In the genomic region with DNA sequence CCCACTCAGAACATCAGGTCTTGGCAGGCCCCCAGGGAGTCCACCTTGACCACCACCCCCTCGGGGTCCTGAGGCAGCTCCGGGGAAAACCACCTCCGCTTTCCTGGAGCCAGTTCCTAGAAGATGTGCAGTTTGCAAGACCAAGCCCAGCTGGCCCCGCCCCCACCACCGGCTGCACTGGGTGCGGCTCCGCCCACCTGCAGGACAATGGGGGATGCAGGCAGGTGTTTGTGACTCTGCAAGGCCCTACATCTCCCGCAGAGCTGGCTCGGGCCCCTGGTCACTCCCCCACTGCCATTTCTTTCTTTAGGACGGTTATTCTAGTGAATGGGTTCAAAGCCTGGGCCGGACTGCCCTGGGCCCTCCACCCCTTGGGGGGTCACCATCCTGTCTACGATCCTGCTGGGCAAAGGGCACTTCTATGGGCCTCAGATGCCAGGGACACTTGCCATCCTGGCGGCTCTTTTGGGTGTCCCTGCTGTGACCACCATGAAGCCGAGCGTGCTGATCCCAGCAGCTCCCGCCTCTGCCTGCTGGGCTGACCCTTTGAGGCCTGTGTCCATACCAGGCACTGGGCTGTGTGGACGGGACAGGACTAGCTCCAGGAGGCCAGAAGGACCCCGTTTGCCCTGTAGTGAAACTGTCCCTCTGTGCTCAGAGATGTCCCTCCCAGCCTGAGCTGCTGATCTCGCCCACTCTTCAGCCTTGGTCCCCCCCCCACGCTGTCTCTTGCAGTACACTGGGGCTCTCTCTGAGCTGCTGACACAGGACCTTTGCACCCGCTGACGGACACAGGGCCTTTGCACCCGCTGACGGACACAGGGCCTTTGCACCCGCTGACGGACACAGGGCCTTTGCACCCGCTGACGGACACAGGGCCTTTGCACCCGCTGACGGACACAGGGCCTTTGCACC, we compare ENCODE assay signal across 15 cellular contexts. TPM values are rescaled to one million over a fixed set of nuclear protein-coding genes. Genes with fewer than 3 reads are reported as not detected.
DNase-seq lines count a peak whose midpoint lies in the region; TF ChIP-seq lines count a peak whose summit lies in the region.
"Had no signal": no experiment of that assay in that cellular context is flagged by ENCODE, and none has a peak within 500 bp of the region (broad histone marks: within the 10 kb centered on the region; RNA-seq: fewer than 3 reads in every experiment).

No MANE protein-coding gene starts in this region.

- H3K4me1 ChIP-seq in OCI-LY7 (ENCODE audit: insufficient read depth, low read length, poor library complexity, severe bottlenecking) = peaks cover 18% of the 10 kb centered on the region
- peaks cover 30% of the 10 kb centered on the region for H3K4me1 ChIP-seq in neural progenitor cell
- peaks cover 8% of the 10 kb centered on the region for H3K4me1 ChIP-seq in osteoblast (ENCODE audit: insufficient read depth, low read length)

- H3K36me3 ChIP-seq in OCI-LY7 (ENCODE audit: insufficient read depth, low read length) = no peaks in the 10 kb centered on the region
- no peaks in the 10 kb centered on the region for H3K36me3 ChIP-seq in neural progenitor cell
- no peaks in the 10 kb centered on the region for H3K36me3 ChIP-seq in osteoblast (ENCODE audit: insufficient read depth, low read length)

- H3K9me3 ChIP-seq in OCI-LY7 (ENCODE audit: low read length) = no peaks in the 10 kb centered on the region
- H3K9me3 ChIP-seq in neural progenitor cell (ENCODE audit: low read depth) = no peaks in the 10 kb centered on the region
- no peaks in the 10 kb centered on the region for H3K9me3 ChIP-seq in osteoblast (ENCODE audit: low read depth, low read length)
- H3K9me3 ChIP-seq: SK-N-SH had no signal

- H3K4me2 ChIP-seq in OCI-LY7 (ENCODE audit: low read length) = no peak overlapping the region
- peak overlapping the region; percentile 28 for H3K4me2 ChIP-seq in neural progenitor cell
- H3K4me2 ChIP-seq in osteoblast (ENCODE audit: insufficient read depth, low read length) = no peak overlapping the region
- H3K4me2 ChIP-seq: SK-N-SH had no signal

- BruUV-seq in OCI-LY7 (replicated peaks; lab: Mats Ljungman, UMichigan) = no TSS peak

- intact Hi-C loops in OCI-LY7 (cut with micrococcal nuclease; ENCODE audit: unreplicated experiment) = no loop called here

- H3K9ac ChIP-seq in neural progenitor cell = no peak overlapping the region
- H3K9ac ChIP-seq: SK-N-SH had no signal

- no peaks in the 10 kb centered on the region for H3K9me3 Mint-ChIP-seq in neural progenitor cell
- H3K9me3 Mint-ChIP-seq: CD8-positive, alpha-beta T cell; memory B cell; stimulated activated naive CD8-positive, alpha-beta T cell treated with anti-CD3 and anti-CD28 coated beads, Interleukin-15, Interleukin-2, amounts not matched to agents 100 ng/mL and 50 ng/mL, for 24 hours had no signal

- TF ChIP-seq CTCF in OCI-LY7 (conservative IDR thresholded peaks at IDR 0.05; ENCODE audit: low read length) = no peak
- no peak for TF ChIP-seq CTCF in neural progenitor cell (IDR thresholded peaks at IDR 0.05)
- no peak for TF ChIP-seq CTCF in foreskin fibroblast (IDR thresholded peaks at IDR 0.05; ENCODE audit: low read depth, low read length)
- TF ChIP-seq CTCF in osteoblast (IDR thresholded peaks at IDR 0.05; ENCODE audit: extremely low read depth, low read depth, low read length) = no peak

- H3K79me2 ChIP-seq in OCI-LY7 (ENCODE audit: insufficient read depth, low read depth, low read length) = no peaks in the 10 kb centered on the region
- H3K79me2 ChIP-seq in neural progenitor cell (ENCODE audit: low read depth) = no peaks in the 10 kb centered on the region
- H3K79me2 ChIP-seq in osteoblast (ENCODE audit: insufficient read depth, low read length) = no peaks in the 10 kb centered on the region

- H4K20me1 ChIP-seq in OCI-LY7 (ENCODE audit: insufficient read depth, low read length) (no peaks in the 10 kb centered on the region), neural progenitor cell (ENCODE audit: low read depth) (peaks cover 2% of the 10 kb centered on the region), osteoblast (ENCODE audit: insufficient read depth, low read length) (no peaks in the 10 kb centered on the region)

- no peak overlapping the region for H3K4me3 Mint-ChIP-seq in neural progenitor cell
- H3K4me3 Mint-ChIP-seq: CD8-positive, alpha-beta T cell; memory B cell; stimulated activated naive CD8-positive, alpha-beta T cell treated with anti-CD3 and anti-CD28 coated beads, Interleukin-15, Interleukin-2, amounts not matched to agents 100 ng/mL and 50 ng/mL, for 24 hours had no signal

- H3K27ac Mint-ChIP-seq in neural progenitor cell = no peak overlapping the region
- H3K27ac Mint-ChIP-seq: CD8-positive, alpha-beta T cell; memory B cell; stimulated activated naive CD8-positive, alpha-beta T cell treated with anti-CD3 and anti-CD28 coated beads, Interleukin-15, Interleukin-2, amounts not matched to agents 100 ng/mL and 50 ng/mL, for 24 hours had no signal

- no peaks in the 10 kb centered on the region for H3K36me3 Mint-ChIP-seq in neural progenitor cell
- H3K36me3 Mint-ChIP-seq: brain; CD8-positive, alpha-beta T cell; memory B cell had no signal

- H2AFZ ChIP-seq in OCI-LY7 (ENCODE audit: low read length) = no peak overlapping the region
- H2AFZ ChIP-seq in neural progenitor cell (replicated peaks) = no peak overlapping the region
- H2AFZ ChIP-seq in osteoblast (ENCODE audit: low read length) = no peak overlapping the region

- H3K9me2 ChIP-seq in OCI-LY7 (ENCODE audit: insufficient read depth, low read length) = no peaks in the 10 kb centered on the region
- H3K9me2 ChIP-seq: SK-N-SH had no signal

- CTCF ChIA-PET in OCI-LY7 (lab: Charles Lee; ENCODE audit: unreplicated experiment) = interaction anchor here (0.5 kb wide), 1 partner anchor 39 kb away, joined by 3 read pairs; no protein-coding TSS in a partner anchor

- H3K4me1 Mint-ChIP-seq in neural progenitor cell = peaks cover 25% of the 10 kb centered on the region

- no peak overlapping the region for H3K4me3 ChIP-seq in OCI-LY7 (ENCODE audit: low read depth, low read length, poor library complexity, severe bottlenecking)
- H3K4me3 ChIP-seq in neural progenitor cell = no peak overlapping the region
- no peak overlapping the region for H3K4me3 ChIP-seq in foreskin fibroblast (ENCODE audit: low read depth in 1 of 2, low read length in 2 of 2)
- H3K4me3 ChIP-seq in osteoblast (ENCODE audit: insufficient read depth, low read length) = no peak overlapping the region

- DNase-seq in NCI-H2081 (lab: John Stamatoyannopoulos, UW) (peak; percentile 76 to 79), NCI-H2081 treated with DMSO at 0.1 percent for 48 hours (lab: John Stamatoyannopoulos, UW) (no peak), NCI-H187 treated with DMSO at 0.1 percent for 48 hours (lab: John Stamatoyannopoulos, UW) (peak; percentile 2), OCI-LY7 (ENCODE audit: low spot score) (peak; percentile 48), neural progenitor cell (ENCODE audit: low spot score) (peak; percentile 72), cerebellum (ENCODE audit: low spot score) (no peak), foreskin fibroblast (no peak), osteoblast (ENCODE audit: insufficient read length, low spot score, missing footprints) (no peak)
- DNase-seq: activated naive CD4-positive, alpha-beta T cell treated with Interleukin-2 at 50 U/mL for 16 hours; CD8-positive, alpha-beta T cell; effector CD4-positive, alpha-beta T cell; SK-N-SH had no signal

- H3K27ac ChIP-seq in OCI-LY7 (ENCODE audit: low read depth, low read length, poor library complexity, severe bottlenecking) (no peak overlapping the region), neural progenitor cell (no peak overlapping the region), osteoblast (ENCODE audit: low read depth, low read length) (no peak overlapping the region)

- H3K27me3 Mint-ChIP-seq in neural progenitor cell (ENCODE audit: insufficient read depth, low read depth) = peaks cover 15% of the 10 kb centered on the region

- POLR2A ChIA-PET in OCI-LY7 (lab: Charles Lee) = no interaction called here

- peaks cover 26% of the 10 kb centered on the region for H3F3A ChIP-seq in neural progenitor cell (ENCODE audit: low read depth)

- H3K27me3 ChIP-seq in neural progenitor cell = peaks cover 23% of the 10 kb centered on the region
- H3K27me3 ChIP-seq in osteoblast (ENCODE audit: insufficient read depth, low read length) = peaks cover 18% of the 10 kb centered on the region

RNA-seq across cellular contexts. Expression of gene NACC2, which starts 5.9 kb away (rescaled TPM):
- total RNA-seq in OCI-LY7 (2014; rRNA removed; shearing (Covaris generic)) = 0.21 and 0.38 TPM in 2 replicates
- total RNA-seq in OCI-LY7 (2022) (0.63 and 0.72 TPM in 2 replicates), neural progenitor cell (ENCODE audit: low replicate concordance) (4.5 and 9.1 TPM in 2 replicates), cerebellum (6.8 TPM), osteoblast (25.3 and 32.9 TPM in 2 replicates)

RNA-seq across cellular contexts. Expression of gene TMEM250, which starts 17.7 kb away (rescaled TPM):
- 38.4 and 51.0 TPM in 2 replicates for total RNA-seq in OCI-LY7 (2014; rRNA removed; shearing (Covaris generic))
- 50.5 and 53.8 TPM in 2 replicates for total RNA-seq in OCI-LY7 (2022)
- 16.3 and 46.2 TPM in 2 replicates for total RNA-seq in neural progenitor cell (ENCODE audit: low replicate concordance)
- 14.6 TPM for total RNA-seq in cerebellum
- 52.7 and 65.5 TPM in 2 replicates for total RNA-seq in osteoblast

Comparison
In these comparisons a context has a peak if more than half of its experiments do, and no peak if none do; other contexts are left out.
1. DNase-seq: peak in NCI-H2081 (2 of 2), NCI-H187 treated with DMSO at 0.1 percent for 48 hours (single experiment), OCI-LY7 (single experiment) and neural progenitor cell (single experiment); none in NCI-H2081 treated with DMSO at 0.1 percent for 48 hours (single experiment), cerebellum (single experiment), foreskin fibroblast (0 of 2) and osteoblast (single experiment).